Comparison of ENCODE assay signal across 35 cellular contexts in genomic region chr3:58720526-58720925, GRCh38. TPM values are rescaled to one million over a fixed set of nuclear protein-coding genes. Genes with fewer than 3 reads are reported as not detected.
"Had no signal": no experiment of that assay in that cellular context is flagged by ENCODE, and none has a peak within 500 bp of the region (broad histone marks: within the 10 kb centered on the region; RNA-seq: fewer than 3 reads in every experiment).

No MANE protein-coding gene starts in this region.

- H3K36me3 Mint-ChIP-seq: activated naive CD4-positive, alpha-beta T cell treated with anti-CD3 and anti-CD28 coated beads, Interleukin-2, amount 50 U/mL, for 24 hours; activated naive CD8-positive, alpha-beta T cell treated with anti-CD3 and anti-CD28 coated beads for 36 hours had no signal

- H3K4me3 ChIP-seq: adrenal gland, body of pancreas, coronary artery, esophagus muscularis mucosa, gastrocnemius medialis had no signal

- H3K9me3 Mint-ChIP-seq: activated B cell treated with CpG ODN at 0.5 μM for 24 hours; activated CD8-positive, alpha-beta T cell treated with anti-CD3 and anti-CD28 coated beads for 36 hours; activated naive CD4-positive, alpha-beta T cell treated with anti-CD3 and anti-CD28 coated beads for 36 hours; activated naive CD4-positive, alpha-beta T cell treated with anti-CD3 and anti-CD28 coated beads, Interleukin-2, amount 50 U/mL, for 24 hours; activated naive CD8-positive, alpha-beta T cell treated with anti-CD3 and anti-CD28 coated beads for 36 hours; activated naive CD8-positive, alpha-beta T cell treated with anti-CD3 and anti-CD28 coated beads, Interleukin-2, amount 50 U/mL, for 24 hours; activated T-cell treated with anti-CD3 and anti-CD28 coated beads, Interleukin-2, amount 50 U/mL, for 4 hours; activated T-helper 1 cell treated with anti-CD3 and anti-CD28 coated beads, Interleukin-12 subunit alpha, Interleukin-12 subunit beta, Interleukin-2, Interleukin-4 antibody, amounts not matched to agents 30 ng/mL and 10 ng/mL and 1 ng/mL, durations not matched to agents 14 hours and 24 hours and 36 hours; activated T-helper 2 cell treated with anti-CD3 and anti-CD28 coated beads, Interferon-gamma antibody, Interleukin-2, Interleukin-4, amounts not matched to agents 10 μg/mL and 5 μg/mL and 100 μg/mL, durations not matched to agents 14 hours and 24 hours and 36 hours; effector memory CD8-positive, alpha-beta T cell; T-helper 2 cell treated with Interferon-gamma antibody and Interleukin-4, amounts not matched to agents 5 μg/mL and 100 μg/mL, for 36 hours had no signal

- H3K4me1 ChIP-seq: adrenal gland, body of pancreas, foreskin keratinocyte, gastrocnemius medialis had no signal

- H3K27ac ChIP-seq: adrenal gland, body of pancreas, coronary artery, esophagus muscularis mucosa, foreskin keratinocyte, gastrocnemius medialis, WERI-Rb-1 had no signal

- H3K27ac Mint-ChIP-seq: activated B cell treated with CpG ODN at 0.5 μM for 24 hours; activated CD8-positive, alpha-beta T cell treated with anti-CD3 and anti-CD28 coated beads for 36 hours; activated naive CD4-positive, alpha-beta T cell treated with anti-CD3 and anti-CD28 coated beads for 36 hours; activated naive CD4-positive, alpha-beta T cell treated with anti-CD3 and anti-CD28 coated beads, Interleukin-2, amount 50 U/mL, for 24 hours; activated naive CD8-positive, alpha-beta T cell treated with anti-CD3 and anti-CD28 coated beads for 36 hours; activated naive CD8-positive, alpha-beta T cell treated with anti-CD3 and anti-CD28 coated beads, Interleukin-2, amount 50 U/mL, for 24 hours; activated T-helper 1 cell treated with anti-CD3 and anti-CD28 coated beads, Interleukin-12 subunit alpha, Interleukin-12 subunit beta, Interleukin-2, Interleukin-4 antibody, amounts not matched to agents 30 ng/mL and 10 ng/mL and 1 ng/mL, durations not matched to agents 14 hours and 24 hours and 36 hours; activated T-helper 2 cell treated with anti-CD3 and anti-CD28 coated beads, Interferon-gamma antibody, Interleukin-2, Interleukin-4, amounts not matched to agents 10 μg/mL and 5 μg/mL and 100 μg/mL, durations not matched to agents 14 hours and 24 hours and 36 hours; dendritic cell treated with granulocyte-macrophage colony-stimulating factor and Interleukin-4, amounts not matched to agents 40 ng/mL and 50 ng/mL, for 4 days; effector memory CD8-positive, alpha-beta T cell; T-helper 17 cell; T-helper 2 cell treated with Interferon-gamma antibody and Interleukin-4, amounts not matched to agents 5 μg/mL and 100 μg/mL, for 36 hours had no signal

- H3K36me3 ChIP-seq: adrenal gland, esophagus muscularis mucosa, gastrocnemius medialis, WERI-Rb-1 had no signal

- DNase-seq: activated B cell treated with CpG ODN at 0.5 μM for 24 hours; activated CD4-positive, alpha-beta T cell treated with anti-CD3 and anti-CD28 coated beads for 48 hours; activated CD4-positive, alpha-beta T cell treated with anti-CD3 and anti-CD28 coated beads, Interleukin-2, amount 50 U/mL, for 1 hour; activated CD4-positive, alpha-beta T cell treated with anti-CD3 and anti-CD28 coated beads, Interleukin-2, amount 50 U/mL, for 48 hours; activated CD8-positive, alpha-beta memory T cell treated with anti-CD3 and anti-CD28 coated beads for 24 hours; activated CD8-positive, alpha-beta T cell treated with anti-CD3 and anti-CD28 coated beads for 36 hours; activated effector memory CD4-positive, alpha-beta T cell treated with anti-CD3 and anti-CD28 coated beads, Interleukin-2, amount 50 U/mL, for 16 hours; activated naive CD4-positive, alpha-beta T cell treated with anti-CD3 and anti-CD28 coated beads for 36 hours; activated naive CD8-positive, alpha-beta T cell treated with anti-CD3 and anti-CD28 coated beads for 36 hours; activated naive CD8-positive, alpha-beta T cell treated with anti-CD3 and anti-CD28 coated beads, Interleukin-2, amount 50 U/mL, for 24 hours; activated T-cell treated with anti-CD3 and anti-CD28 coated beads, Interleukin-2, amount 50 U/mL, for 4 hours; adrenal gland; amygdala; aorta; body of pancreas; caudate nucleus; effector CD4-positive, alpha-beta T cell; effector memory CD8-positive, alpha-beta T cell; erythroblast; foreskin keratinocyte; gastrocnemius medialis; glutamatergic neuron; T-helper 1 cell; T-helper 17 cell; T1000; WERI-Rb-1 had no signal

- H3K27me3 ChIP-seq: adrenal gland, body of pancreas, esophagus muscularis mucosa, gastrocnemius medialis had no signal

- H3K9me3 ChIP-seq: adrenal gland, body of pancreas, esophagus muscularis mucosa, gastrocnemius medialis had no signal

- H3K27me3 Mint-ChIP-seq: activated B cell treated with CpG ODN at 0.5 μM for 24 hours; activated CD8-positive, alpha-beta T cell treated with anti-CD3 and anti-CD28 coated beads for 36 hours; activated naive CD4-positive, alpha-beta T cell treated with anti-CD3 and anti-CD28 coated beads, Interleukin-2, amount 50 U/mL, for 24 hours; activated naive CD8-positive, alpha-beta T cell treated with anti-CD3 and anti-CD28 coated beads, Interleukin-2, amount 50 U/mL, for 24 hours; T-helper 17 cell had no signal

- ATAC-seq: activated CD4-positive, CD25-positive, alpha-beta regulatory T cell treated with anti-CD3 and anti-CD28 coated beads, Interleukin-2, amount 50 U/mL, for 24 hours; activated CD8-positive, alpha-beta T cell treated with anti-CD3 and anti-CD28 coated beads for 36 hours; activated naive CD8-positive, alpha-beta T cell treated with anti-CD3 and anti-CD28 coated beads, Interleukin-2, amount 50 U/mL, for 24 hours; activated T-cell treated with anti-CD3 and anti-CD28 coated beads, Interleukin-2, amount 50 U/mL, for 4 hours; body of pancreas; effector memory CD8-positive, alpha-beta T cell; foreskin keratinocyte; gastrocnemius medialis; T-helper 17 cell had no signal

- H3K4me3 Mint-ChIP-seq: activated B cell treated with CpG ODN at 0.5 μM for 24 hours; activated CD8-positive, alpha-beta T cell treated with anti-CD3 and anti-CD28 coated beads for 36 hours; activated naive CD4-positive, alpha-beta T cell treated with anti-CD3 and anti-CD28 coated beads for 36 hours; activated naive CD4-positive, alpha-beta T cell treated with anti-CD3 and anti-CD28 coated beads, Interleukin-2, amount 50 U/mL, for 24 hours; activated naive CD8-positive, alpha-beta T cell treated with anti-CD3 and anti-CD28 coated beads for 36 hours; activated naive CD8-positive, alpha-beta T cell treated with anti-CD3 and anti-CD28 coated beads, Interleukin-2, amount 50 U/mL, for 24 hours; activated T-cell treated with anti-CD3 and anti-CD28 coated beads, Interleukin-2, amount 50 U/mL, for 4 hours; activated T-helper 1 cell treated with anti-CD3 and anti-CD28 coated beads, Interleukin-12 subunit alpha, Interleukin-12 subunit beta, Interleukin-2, Interleukin-4 antibody, amounts not matched to agents 30 ng/mL and 10 ng/mL and 1 ng/mL, durations not matched to agents 14 hours and 24 hours and 36 hours; dendritic cell treated with granulocyte-macrophage colony-stimulating factor and Interleukin-4, amounts not matched to agents 40 ng/mL and 50 ng/mL, for 4 days; effector memory CD8-positive, alpha-beta T cell; T-helper 17 cell; T-helper 2 cell treated with Interferon-gamma antibody and Interleukin-4, amounts not matched to agents 5 μg/mL and 100 μg/mL, for 36 hours had no signal

- H3K4me1 Mint-ChIP-seq: activated B cell treated with CpG ODN at 0.5 μM for 24 hours; activated naive CD4-positive, alpha-beta T cell treated with anti-CD3 and anti-CD28 coated beads, Interleukin-2, amount 50 U/mL, for 24 hours; activated naive CD8-positive, alpha-beta T cell treated with anti-CD3 and anti-CD28 coated beads for 36 hours; activated naive CD8-positive, alpha-beta T cell treated with anti-CD3 and anti-CD28 coated beads, Interleukin-2, amount 50 U/mL, for 24 hours; T-helper 17 cell had no signal

RNA-seq across cellular contexts. Expression of gene FAM3D, which starts 54.0 kb away (rescaled TPM):
- total RNA-seq: activated B cell treated with CpG ODN at 0.5 μM for 24 hours; activated CD8-positive, alpha-beta T cell treated with anti-CD3 and anti-CD28 coated beads for 36 hours; activated naive CD4-positive, alpha-beta T cell treated with anti-CD3 and anti-CD28 coated beads for 36 hours; activated naive CD8-positive, alpha-beta T cell treated with anti-CD3 and anti-CD28 coated beads for 36 hours; activated T-cell treated with anti-CD3 and anti-CD28 coated beads, Interleukin-2, amount 50 U/mL, for 4 hours; activated T-helper 1 cell treated with anti-CD3 and anti-CD28 coated beads, Interleukin-12 subunit alpha, Interleukin-12 subunit beta, Interleukin-2, Interleukin-4 antibody, amounts not matched to agents 30 ng/mL and 10 ng/mL and 1 ng/mL, durations not matched to agents 14 hours and 24 hours and 36 hours; activated T-helper 2 cell treated with anti-CD3 and anti-CD28 coated beads, Interferon-gamma antibody, Interleukin-2, Interleukin-4, amounts not matched to agents 10 μg/mL and 5 μg/mL and 100 μg/mL, durations not matched to agents 14 hours and 24 hours and 36 hours; aorta; chondrocyte; esophagus muscularis mucosa; foreskin keratinocyte; T-helper 17 cell had no signal
